In the genomic region with DNA sequence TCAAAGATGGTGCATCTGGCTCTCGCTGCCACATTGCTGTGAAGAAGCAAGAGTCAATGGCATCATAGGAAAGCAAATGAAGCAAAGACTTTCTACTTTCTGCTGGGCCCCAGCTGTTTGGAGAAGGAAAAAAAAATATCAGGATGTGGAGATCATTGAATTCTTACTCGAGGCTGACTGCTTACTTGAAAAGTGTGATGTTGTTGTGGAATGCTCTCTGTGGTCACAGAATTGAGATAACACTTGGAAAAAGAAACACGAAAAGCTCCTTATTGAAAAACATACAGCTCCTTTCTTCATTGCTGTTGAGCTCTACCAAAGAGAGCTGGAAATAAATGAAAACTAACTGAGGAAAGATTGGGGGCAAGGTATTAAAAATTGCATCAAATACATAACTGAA, we compare ENCODE assay signal across 26 cellular contexts.
"Had no signal": no experiment of that assay in that cellular context is flagged by ENCODE, and none has a peak within 500 bp of the region (broad histone marks: within the 10 kb centered on the region; RNA-seq: fewer than 3 reads in every experiment).

No MANE protein-coding gene starts in this region.

- DNase-seq: naive B cell; naive thymus-derived CD8-positive, alpha-beta T cell; nephron progenitor cell; nucleus accumbens; pancreas; retina; right cardiac atrium; right lobe of liver; sigmoid colon; small intestine; spleen; stimulated activated CD4-positive, alpha-beta T cell treated with anti-CD3 and anti-CD28 coated beads, Interleukin-12 subunit alpha, Interleukin-12 subunit beta, amount 100 ng/mL, for 4 hours; stimulated activated CD4-positive, alpha-beta T cell treated with anti-CD3 and anti-CD28 coated beads, Interleukin-1b, Interleukin-23, amount 100 ng/mL, for 48 hours; stimulated activated CD4-positive, alpha-beta T cell treated with anti-CD3 and anti-CD28 coated beads, Interleukin-4, amount 100 ng/mL, for 24 hours; stimulated activated naive B cell treated with anti-CD40 and anti-IgM and Interleukin-4, amounts not matched to agents 10 μg/mL and 1 μg/mL and 100 μg/mL, for 72 hours; stimulated activated naive CD8-positive, alpha-beta T cell treated with anti-CD3 and anti-CD28 coated beads, Interleukin-15, amount 100 ng/mL, for 72 hours; stimulated activated naive CD8-positive, alpha-beta T cell treated with anti-CD3 and anti-CD28 coated beads, Interleukin-15, Interleukin-2, amounts not matched to agents 100 U/mL and 50 U/mL, for 24 hours; substantia nigra; testis; tibial artery; transverse colon; upper lobe of left lung had no signal

- H3K27ac ChIP-seq: neutrophil, pancreas, prostate gland, right lobe of liver, sigmoid colon, spleen, suprapubic skin, testis, tibial artery, transverse colon, upper lobe of left lung, vagina had no signal

- H3K4me3 ChIP-seq: pancreas, prostate gland, right lobe of liver, sigmoid colon, spleen, suprapubic skin, testis, tibial artery, transverse colon, upper lobe of left lung, vagina had no signal

- H3K27me3 ChIP-seq: pancreas, right lobe of liver, sigmoid colon, testis, tibial artery, transverse colon, upper lobe of left lung, vagina had no signal

- H3K9me3 ChIP-seq: neutrophil, pancreas, prostate gland, right lobe of liver, sigmoid colon, spleen, suprapubic skin, testis, tibial artery, transverse colon, upper lobe of left lung, vagina had no signal

- H3K4me1 ChIP-seq: pancreas, prostate gland, right lobe of liver, sigmoid colon, spleen, suprapubic skin, testis, tibial artery, transverse colon, upper lobe of left lung, vagina had no signal

- H3K36me3 ChIP-seq: neutrophil, pancreas, prostate gland, right lobe of liver, sigmoid colon, spleen, suprapubic skin, tibial artery, transverse colon, upper lobe of left lung, vagina had no signal
